ENCODE assay signal across 8 cellular contexts in the genomic region with DNA sequence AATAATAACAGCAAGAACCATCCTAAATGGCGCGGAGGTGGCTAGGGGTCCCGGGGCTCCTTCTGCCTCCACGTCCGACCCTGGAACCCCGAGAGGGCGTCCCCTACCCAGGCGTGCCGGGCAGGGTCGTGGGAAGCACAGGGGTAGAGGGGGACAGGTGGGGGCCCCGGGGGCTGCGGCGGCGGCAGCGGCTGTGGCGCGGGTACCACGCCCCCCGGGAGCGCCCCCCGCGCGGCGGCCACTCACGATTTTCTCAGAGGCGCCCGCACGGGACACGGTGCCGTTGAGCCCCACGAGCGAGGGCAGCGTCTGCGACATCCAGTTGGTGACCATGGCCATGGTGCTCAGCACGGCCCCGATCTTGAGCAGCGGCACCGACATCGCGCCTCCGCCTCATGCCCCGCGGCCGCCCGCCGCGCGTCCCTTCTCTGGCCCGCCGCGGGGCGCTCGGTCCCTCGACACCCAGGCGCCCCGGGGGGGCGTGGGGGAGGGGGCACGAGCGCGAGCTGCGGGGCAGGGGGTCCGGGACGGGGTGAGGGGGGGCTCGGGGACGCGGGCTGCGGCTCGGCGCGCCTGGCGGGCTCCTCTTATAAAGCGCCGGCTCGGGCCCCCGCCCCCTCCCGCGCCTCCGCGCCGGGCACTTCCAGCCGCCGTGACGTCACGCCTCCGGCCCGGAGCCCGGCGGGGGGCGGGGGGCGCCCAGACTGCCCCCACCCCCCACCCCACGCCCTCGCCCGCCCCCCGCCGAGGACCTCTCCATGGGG. TPM values are rescaled to one million over a fixed set of nuclear protein-coding genes. Genes with fewer than 3 reads are reported as not detected.
DNase-seq lines count a peak whose midpoint lies in the region; ATAC-seq and TF ChIP-seq lines count a peak whose summit lies in the region.

No MANE protein-coding gene starts in this region.

- intact Hi-C loops in lower leg skin (cut with DNase I; ENCODE audit: low total_unique reads), result no loop called here
- intact Hi-C loops in uterus (cut with DNase I; ENCODE audit: low total_unique reads), result no loop called here

- TF ChIP-seq CTCF in astrocyte of the cerebellum (IDR thresholded peaks at IDR 0.05; ENCODE audit: low read depth, low read length, missing control alignments), result no peak
- TF ChIP-seq CTCF in lower leg skin (IDR thresholded peaks at IDR 0.05), result no peak
- TF ChIP-seq CTCF in uterus (IDR thresholded peaks at IDR 0.05), result no peak
- TF ChIP-seq CTCF in RWPE1 (conservative IDR thresholded peaks at IDR 0.05; ENCODE audit: low read depth), result no peak

- no peak for ATAC-seq in HG03460 (IDR thresholded peaks at IDR 0.05; ENCODE audit: unreplicated experiment)
- no peak for ATAC-seq in GM18502 (IDR thresholded peaks at IDR 0.05; ENCODE audit: poor library complexity, unreplicated experiment)

- DNase-seq in stimulated activated CD4-positive, alpha-beta T cell treated with anti-CD3 and anti-CD28 coated beads, Interleukin-15, amount 100 ng/mL, for 24 hours, result peak; percentile 26
- no peak for DNase-seq in stimulated activated CD4-positive, alpha-beta T cell treated with anti-CD3 and anti-CD28 coated beads, Interleukin-4, amount 100 ng/mL, for 4 hours
- DNase-seq in astrocyte of the cerebellum (ENCODE audit: low read depth) (no peak), lower leg skin (ENCODE audit: low spot score in 2 of 2) (no peak), uterus (peak in 1 of 2 donors; percentile 19), RWPE1 (ENCODE audit: low spot score) (no peak)

- in situ Hi-C loops in astrocyte of the cerebellum (cut with HindIII; ENCODE audit: low sequenced_read_pairs), result no loop called here

- H3K27me3 ChIP-seq in uterus, result peaks cover 0 to 6% of the 10 kb centered on the region in 2 donors

- no peaks in the 10 kb centered on the region for H3K4me1 ChIP-seq in uterus

- CTCF ChIA-PET in RWPE1 (lab: Yijun Ruan, JAX), result interaction anchor here (0.6 to 0.7 kb wide), 2 partner anchors 53 to 79 kb away, joined by 3 read pairs; no protein-coding TSS in a partner anchor

- no peaks in the 10 kb centered on the region for H3K36me3 ChIP-seq in uterus

- H3K27ac ChIP-seq in uterus, result no peak overlapping the region
- H3K27ac ChIP-seq in RWPE1, result no peak overlapping the region

- no peaks in the 10 kb centered on the region for H3K9me3 ChIP-seq in uterus

- 10 to 11% methylated on average over 2 to 31 of the region's 95 CpGs for WGBS in lower leg skin, 2 donors

- H3K4me3 ChIP-seq in astrocyte of the cerebellum (ENCODE audit: low read depth, low read length) (peak overlapping the region; percentile 9), lower leg skin (ENCODE audit: low read depth, poor library complexity, severe bottlenecking) (peak overlapping the region; percentile 7), uterus (peak overlapping the region; percentile 31 to 36)

- POLR2A ChIA-PET in RWPE1 (lab: Yijun Ruan, JAX; ENCODE audit: low non-redundant PET), result no interaction called here

- TF ChIP-seq POLR2A in lower leg skin (IDR thresholded peaks at IDR 0.05), result no peak
- TF ChIP-seq POLR2A in uterus (IDR thresholded peaks at IDR 0.05), result no peak

RNA-seq across cellular contexts. Expression of a gene that starts 22.9 kb away (rescaled TPM):
- total RNA-seq in lower leg skin (100 to 1,000 TPM in 3 of 4 donors, 10 to 100 TPM in 1; 94.8 to 157 (median 112) TPM), uterus (100 to 1,000 TPM in 1 of 4 donors, 10 to 100 TPM in 1, 1 to 10 TPM in 1, not detected in 1; 4.6 to 114 (median 24.8) TPM)
